Comparison of ENCODE assay signal across 8 cellular contexts in genomic region chr5:55344392-55344992, GRCh38. TPM values are rescaled to one million over a fixed set of nuclear protein-coding genes. Genes with fewer than 3 reads are reported as not detected.
A peak's percentile ranks its signal among the peaks of the same experiment; 100 is the strongest.
DNase-seq lines count a peak whose midpoint lies in the region; ATAC-seq, FAIRE-seq and TF ChIP-seq lines count a peak whose summit lies in the region.

No MANE protein-coding gene starts in this region.

- TF ChIP-seq RAD21 in A549 (conservative IDR thresholded peaks at IDR 0.05 in 1 of 2, IDR thresholded peaks at IDR 0.05 in 1 of 2), result peak; percentile 62 to 64

- TF ChIP-seq CTCF in A549 (IDR thresholded peaks at IDR 0.05) (peak; percentile 83), GM12864 (IDR thresholded peaks at IDR 0.05; ENCODE audit: low read depth, low read length, missing control alignments) (peak; percentile 69), Panc1 (IDR thresholded peaks at IDR 0.05) (peak; percentile 82; the same call in 1 of the 2 replicates), ovary (IDR thresholded peaks at IDR 0.05) (peak; percentile 38 to 81 (median 78)), upper lobe of left lung (IDR thresholded peaks at IDR 0.05) (peak; percentile 62 to 83 (median 76))

- CTCF ChIA-PET in A549 (lab: Yijun Ruan, JAX) (interaction anchor here (0.8 to 1.5 kb wide), 3 partner anchors 348 to 577 kb away, joined by 3 to 14 read pairs (median 4); no protein-coding TSS in a partner anchor), Panc1 (lab: Charles Lee) (no interaction called here)

- H3K4me3 ChIP-seq in A549 (no peak overlapping the region), GM12864 (ENCODE audit: low read depth, low read length) (no peak overlapping the region), Panc1 (ENCODE audit: low read depth in 2 of 2, low read length in 2 of 2) (no peak overlapping the region), ovary (no peak overlapping the region), upper lobe of left lung (no peak overlapping the region)

- intact Hi-C loops in Panc1 (cut with micrococcal nuclease; ENCODE audit: unreplicated experiment), result loop anchor here (10.0 kb wide), 1 partner anchor 350 kb away; no protein-coding TSS in a partner anchor
- intact Hi-C loops in ovary (cut with DNase I), result loop anchor here (5.0 to 10.0 kb wide), 2 partner anchors 348 to 350 kb away; no protein-coding TSS in a partner anchor

- ATAC-seq in A549 (peak in 1 of 2 experiments; percentile 62; a peak in 2 of 6 replicates), Panc1 (no peak), upper lobe of left lung (ENCODE audit: low FRiP score in 2 of 2) (peak in 1 of 2 donors; percentile 59), GM21447 (IDR thresholded peaks at IDR 0.05; ENCODE audit: unreplicated experiment) (no peak)

- TF ChIP-seq EP300 in A549 (IDR thresholded peaks at IDR 0.05) (no peak), ovary (IDR thresholded peaks at IDR 0.05) (no peak), upper lobe of left lung (IDR thresholded peaks at IDR 0.05) (no peak)

- in situ Hi-C loops in Panc1 (cut with HindIII; ENCODE audit: low pct_unique_long_range_greater_than_20kb, low sequenced_read_pairs), result no loop called here

- H3K27me3 ChIP-seq in Panc1 (ENCODE audit: control insufficient read depth, insufficient read depth, low read length) (no peaks in the 10 kb centered on the region), ovary (no peaks in the 10 kb centered on the region), upper lobe of left lung (no peaks in the 10 kb centered on the region)

- POLR2A ChIA-PET in A549 (lab: Yijun Ruan, JAX), result no interaction called here
- POLR2A ChIA-PET in Panc1 (lab: Charles Lee), result no interaction called here

- FAIRE-seq in A549 (lab: Jason Lieb, UNC), result no peak

- TF ChIP-seq POLR2A in A549 (IDR thresholded peaks at IDR 0.05; ENCODE audit: low read length) (no peak), ovary (IDR thresholded peaks at IDR 0.05) (no peak), upper lobe of left lung (IDR thresholded peaks at IDR 0.05) (no peak)

- BruUV-seq in Panc1 (replicated peaks; lab: Mats Ljungman, UMichigan), result no TSS peak

- H3K36me3 ChIP-seq in Panc1 (ENCODE audit: control insufficient read depth, insufficient read depth, low read length), result peaks cover 40% of the 10 kb centered on the region
- no peaks in the 10 kb centered on the region for H3K36me3 ChIP-seq in ovary
- H3K36me3 ChIP-seq in upper lobe of left lung, result peaks cover 17 to 73% (median 37%) of the 10 kb centered on the region in 4 donors

- no peak overlapping the region for H3K27ac ChIP-seq in A549
- no peak overlapping the region for H3K27ac ChIP-seq in Panc1 (ENCODE audit: low read length)
- no peak overlapping the region for H3K27ac ChIP-seq in ovary
- H3K27ac ChIP-seq in upper lobe of left lung, result no peak overlapping the region

- WGBS in A549 (ENCODE audit: missing lambda C conversion rate), result 8% methylated on average over 2 of the region's 2 CpGs
- WGBS in ovary, 3 donors, result 33 to 40% (median 35%) methylated on average over 2 of the region's 2 CpGs
- WGBS in upper lobe of left lung, 2 donors, result 47 to 49% methylated on average over 2 of the region's 2 CpGs

- peaks cover 9% of the 10 kb centered on the region; the same call in 1 of the 3 replicates for H3K9me3 ChIP-seq in A549
- H3K9me3 ChIP-seq in Panc1 (ENCODE audit: control insufficient read depth, insufficient read depth, low read depth, low read length), result no peaks in the 10 kb centered on the region
- H3K9me3 ChIP-seq in ovary, result no peaks in the 10 kb centered on the region
- no peaks in the 10 kb centered on the region for H3K9me3 ChIP-seq in upper lobe of left lung

- DNase-seq in A549 (ENCODE audit: low read depth in 1 of 2, low spot score in 1 of 2) (peak; percentile 21 to 71), GM12864 (ENCODE audit: low read depth) (no peak), Panc1 (ENCODE audit: low read depth, low spot score) (peak; percentile 54), fibroblast of the conjunctiva (ENCODE audit: low read depth) (peak; percentile 56), ovary (peak in 4 of 5 donors; percentile 44 to 69 (median 54)), upper lobe of left lung (no peak)
- peak; percentile 25 to 34 for DNase-seq in activated T-helper 1 cell treated with anti-CD3 and anti-CD28 coated beads, Interleukin-2, amount 50 U/mL, for 16 hours (ENCODE audit: low read depth in 1 of 2, low spot score in 1 of 2)

- no peak overlapping the region for H3K4me2 ChIP-seq in A549

- no peaks in the 10 kb centered on the region for H3K4me1 ChIP-seq in A549
- no peaks in the 10 kb centered on the region for H3K4me1 ChIP-seq in Panc1 (ENCODE audit: control insufficient read depth, insufficient read depth, low read length)
- no peaks in the 10 kb centered on the region for H3K4me1 ChIP-seq in ovary (ENCODE audit: insufficient read depth)
- H3K4me1 ChIP-seq in upper lobe of left lung, result no peaks in the 10 kb centered on the region

TF ChIP-seq in A549, 52 proteins besides CTCF, POLR2A, EP300 and RAD21:
- TF ChIP-seq CEBPB (IDR thresholded peaks at IDR 0.05), result peak in 1 of 2 experiments; percentile 35; a peak in 1 of 4 replicates
- TF ChIP-seq SMC3 (IDR thresholded peaks at IDR 0.05), result peak; percentile 82
- no peak for TF ChIP-seq HMGXB4 (CRISPR knock-in tag; IDR thresholded peaks at IDR 0.05; ENCODE audit: borderline replicate concordance)

RNA-seq across cellular contexts. Expression of gene MTREX, which starts 36.7 kb away (rescaled TPM):
- polyA plus RNA-seq in A549 (2011; rRNA removed) (45.8 and 99.8 TPM in 2 replicates), A549 (2017; fragmentation: RNase III; extraction: RNeasy Plus Mini Kit Qiagen cat#74134 plus additional on column Dnase treatment) (74.5 to 89.1 TPM (median 74.8 TPM) in 3 replicates), ovary (10 to 100 TPM; 24.3 to 39.1 TPM)
- 10.7 and 14.4 TPM in 2 replicates for polyA plus RNA-seq in A549 (2012; cell fraction: cytosol; rRNA removed)
- polyA plus RNA-seq in A549 (2012; cell fraction: nucleus; rRNA removed), result 7.3 and 10.7 TPM in 2 replicates
- 35.7 and 44.7 TPM in 2 replicates for polyA minus RNA-seq in A549 (2011; rRNA and poly(A)+ RNA removed)
- total RNA-seq in Panc1 (2021; ENCODE audit: unreplicated experiment) (97.0 TPM), ovary (10 to 100 TPM; 56.8 to 65.3 (median 62.6) TPM), upper lobe of left lung (100 to 1,000 TPM in 2 of 6 donors, 10 to 100 TPM in 4; 44.1 to 179 (median 61.6) TPM)
- 47.7 TPM for polyA plus RNA-seq in Panc1 (2012; ENCODE audit: insufficient read length)

RNA-seq across cellular contexts. Expression of gene DHX29, which starts 37.0 kb away (rescaled TPM):
- polyA plus RNA-seq in A549 (2011; rRNA removed) (12.3 and 22.4 TPM in 2 replicates), A549 (2017; fragmentation: RNase III; extraction: RNeasy Plus Mini Kit Qiagen cat#74134 plus additional on column Dnase treatment) (25.4 to 25.6 TPM (median 25.5 TPM) in 3 replicates), ovary (10 to 100 TPM; 13.1 to 14.1 TPM)
- 3.2 and 3.6 TPM in 2 replicates for polyA plus RNA-seq in A549 (2012; cell fraction: cytosol; rRNA removed)
- polyA plus RNA-seq in A549 (2012; cell fraction: nucleus; rRNA removed), result 2.2 and 4.3 TPM in 2 replicates
- polyA minus RNA-seq in A549 (2011; rRNA and poly(A)+ RNA removed), result 5.8 and 7.4 TPM in 2 replicates
- total RNA-seq in Panc1 (2021; ENCODE audit: unreplicated experiment) (30.1 TPM), ovary (10 to 100 TPM; 18.4 to 25.2 (median 21.5) TPM), upper lobe of left lung (10 to 100 TPM; 19.5 to 36.7 (median 24.1) TPM)
- 13.8 TPM for polyA plus RNA-seq in Panc1 (2012; ENCODE audit: insufficient read length)

Comparison
In these comparisons a context has a peak if more than half of its experiments do, and no peak if none do; other contexts are left out.
1. DNase-seq: peak in A549 (2 of 2), Panc1 (single experiment), activated T-helper 1 cell treated with anti-CD3 and anti-CD28 coated beads, Interleukin-2, amount 50 U/mL, for 16 hours (2 of 2), fibroblast of the conjunctiva (single experiment) and ovary (4 of 5); none in GM12864 (single experiment) and upper lobe of left lung (0 of 2).
2. Peak in every context shown above with its lines, with median percentiles within 50 percentile points of each other: CTCF ChIP-seq.